ENCODE assay signal across 8 cellular contexts in genomic region chr15:66387176-66388056, GRCh38. TPM values are rescaled to one million over a fixed set of nuclear protein-coding genes. Genes with fewer than 3 reads are reported as not detected.
A peak's percentile ranks its signal among the peaks of the same experiment; 100 is the strongest.
DNase-seq lines count a peak whose midpoint lies in the region; FAIRE-seq and TF ChIP-seq lines count a peak whose summit lies in the region.

No MANE protein-coding gene starts in this region.

- CTCF ChIA-PET in BJ (lab: Yijun Ruan, JAX): interaction anchor here (0.6 to 6.9 kb wide), 13 partner anchors 10 to 157 kb away, joined by 3 to 82 read pairs (median 3); partner anchors contain the start of genes SNAPC5 and TIPIN

- WGBS in iPS DF 6.9 (ENCODE audit: insufficient coverage, insufficient read length): no CpG with 5 or more reads among the region's 61 CpGs

- FAIRE-seq in GM19239 (lab: Jason Lieb, UNC) (peak; percentile 42), HTR-8/SVneo (lab: Jason Lieb, UNC) (no peak)

- POLR2A ChIA-PET in BJ (lab: Charles Lee): interaction anchor here (0.6 to 1.4 kb wide), 3 partner anchors 85 to 111 kb away, joined by 4 to 14 read pairs (median 6); no protein-coding TSS in a partner anchor

- H3K27me3 ChIP-seq in BJ (ENCODE audit: control insufficient read depth, insufficient read depth, low read length) (no peaks in the 10 kb centered on the region), iPS DF 6.9 (ENCODE audit: control insufficient read depth, insufficient read depth, low read length) (no peaks in the 10 kb centered on the region)

- H3K9me3 ChIP-seq in iPS DF 6.9 (ENCODE audit: control insufficient read depth, insufficient read depth, low read length): no peaks in the 10 kb centered on the region

- DNase-seq in BJ (ENCODE audit: low read depth) (no peak), GM19239 (ENCODE audit: insufficient read length, low spot score) (no peak), HTR-8/SVneo (ENCODE audit: insufficient read length, low spot score) (peak; percentile 44), T-helper 9 cell (peak; percentile 58), astrocyte of the cerebellum (ENCODE audit: low read depth) (no peak), iPS DF 6.9 (ENCODE audit: low read depth, low spot score) (no peak), skeletal muscle cell (ENCODE audit: low read depth) (no peak), superior temporal gyrus (ENCODE audit: extremely low spot score) (no peak)

- H3K4me3 ChIP-seq in BJ (ENCODE audit: low read depth, low read length) (peak overlapping the region; percentile 86), astrocyte of the cerebellum (ENCODE audit: low read depth, low read length) (peak overlapping the region; percentile 85), iPS DF 6.9 (ENCODE audit: low read length) (peak overlapping the region; percentile 78), skeletal muscle cell (ENCODE audit: low read depth, low read length) (peak overlapping the region; percentile 85)

- in situ Hi-C loops in astrocyte of the cerebellum (cut with HindIII; ENCODE audit: low sequenced_read_pairs): no loop called here

- H3K27ac ChIP-seq in iPS DF 6.9 (ENCODE audit: low read length): no peak overlapping the region

- no peaks in the 10 kb centered on the region for H3K4me1 ChIP-seq in iPS DF 6.9 (ENCODE audit: control insufficient read depth, insufficient read depth, low read length)

- H3K36me3 ChIP-seq in BJ (ENCODE audit: control insufficient read depth, insufficient read depth, low read length): no peaks in the 10 kb centered on the region
- H3K36me3 ChIP-seq in iPS DF 6.9 (ENCODE audit: control insufficient read depth, insufficient read depth, low read length): no peaks in the 10 kb centered on the region

- TF ChIP-seq CTCF in BJ (IDR thresholded peaks at IDR 0.05; ENCODE audit: insufficient read depth, low read depth, low read length) (peak; percentile 61), astrocyte of the cerebellum (IDR thresholded peaks at IDR 0.05; ENCODE audit: low read depth, low read length, missing control alignments) (peak; percentile 58)

RNA-seq across cellular contexts. Expression of gene MAP2K1, which starts 0.7 kb away (rescaled TPM):
- 19.0 and 21.8 TPM in 2 replicates for polyA plus RNA-seq in BJ (2011; rRNA removed)
- 10.7 and 15.7 TPM in 2 replicates for polyA minus RNA-seq in BJ (2011; rRNA and poly(A)+ RNA removed)

RNA-seq across cellular contexts. Expression of gene TIPIN, which starts 30.9 kb away (rescaled TPM):
- 3.0 and 6.8 TPM in 2 replicates for polyA plus RNA-seq in BJ (2011; rRNA removed)
- 1.8 and 1.9 TPM in 2 replicates for polyA minus RNA-seq in BJ (2011; rRNA and poly(A)+ RNA removed)

Comparison
In these comparisons a context has a peak if more than half of its experiments do, and no peak if none do; other contexts are left out.
1. DNase-seq: peak in HTR-8/SVneo (single experiment) and T-helper 9 cell (single experiment); none in BJ (single experiment), GM19239 (single experiment), astrocyte of the cerebellum (single experiment), iPS DF 6.9 (single experiment), skeletal muscle cell (single experiment) and superior temporal gyrus (single experiment).
2. Peak in every context shown above with its lines, with median percentiles within 50 percentile points of each other: H3K4me3 ChIP-seq.